ENCODE assay signal across 16 cellular contexts in genomic region chr5:68353624-68354023, GRCh38.
"Had no signal": no experiment of that assay in that cellular context is flagged by ENCODE, and none has a peak within 500 bp of the region (broad histone marks: within the 10 kb centered on the region; RNA-seq: fewer than 3 reads in every experiment).

No MANE protein-coding gene starts in this region.

- ATAC-seq: activated CD4-positive, alpha-beta T cell treated with anti-CD3 and anti-CD28 coated beads for 36 hours; activated CD8-positive, alpha-beta T cell treated with anti-CD3 and anti-CD28 coated beads, Interleukin-2, amount 10 ng/mL, durations not matched to agents 7 days and 5 days; activated naive CD8-positive, alpha-beta T cell treated with anti-CD3 and anti-CD28 coated beads, Interleukin-2, amount 50 U/mL, for 24 hours; left cardiac atrium; upper lobe of right lung had no signal

- H3K4me1 ChIP-seq: testis, upper lobe of right lung had no signal

- H3K27me3 ChIP-seq: ovary, testis, upper lobe of right lung had no signal

- H3K27ac ChIP-seq: coronary artery, ovary, testis, upper lobe of right lung, VCaP had no signal

- DNase-seq: activated CD4-positive, alpha-beta T cell treated with anti-CD3 and anti-CD28 coated beads for 36 hours; activated CD8-positive, alpha-beta T cell treated with anti-CD3 and anti-CD28 coated beads, Interleukin-2, amount 10 ng/mL, durations not matched to agents 7 days and 5 days; activated naive CD4-positive, alpha-beta T cell treated with Interleukin-2 at 50 U/mL for 16 hours; activated naive CD8-positive, alpha-beta T cell treated with anti-CD3 and anti-CD28 coated beads, Interleukin-2, amount 50 U/mL, for 24 hours; effector CD4-positive, alpha-beta T cell; hippocampal formation; left cardiac atrium; mammary epithelial cell; ovary; stimulated activated CD4-positive, alpha-beta T cell treated with anti-CD3 and anti-CD28 coated beads, Interleukin-15, amount 100 ng/mL, for 24 hours; stimulated activated CD4-positive, alpha-beta T cell treated with anti-CD3 and anti-CD28 coated beads, Interleukin-4, amount 100 ng/mL, for 24 hours; T-helper 9 cell; upper lobe of right lung had no signal

- H3K9me3 ChIP-seq: ovary, testis, upper lobe of right lung had no signal

- H3K36me3 ChIP-seq: ovary, upper lobe of right lung had no signal

- H3K4me3 ChIP-seq: coronary artery, ovary, testis, upper lobe of right lung had no signal
